1 cellular context compared by ENCODE assay signal in genomic region chr12:49748306-49748705, GRCh38.
TF ChIP-seq lines count a peak whose summit lies in the region.

No MANE protein-coding gene starts in this region.

TF ChIP-seq in K562, 482 proteins besides CTCF, POLR2A, EP300 and RAD21:
- no peak for TF ChIP-seq PBX2 (CRISPR knock-in tag; IDR thresholded peaks at IDR 0.05; ENCODE audit: low read depth)
- TF ChIP-seq PBX2 (tag; conservative IDR thresholded peaks at IDR 0.05; ENCODE audit: low read depth), result no peak
- TF ChIP-seq, protein P1, sequence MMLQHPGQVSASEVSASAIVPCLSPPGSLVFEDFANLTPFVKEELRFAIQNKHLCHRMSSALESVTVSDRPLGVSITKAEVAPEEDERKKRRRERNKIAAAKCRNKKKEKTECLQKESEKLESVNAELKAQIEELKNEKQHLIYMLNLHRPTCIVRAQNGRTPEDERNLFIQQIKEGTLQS (IDR thresholded peaks at IDR 0.05), result 0 out of 2 replicates have a peak, but pooled peaks have one; percentile 30
- TF ChIP-seq, protein P1 (CRISPR knock-in tag; conservative IDR thresholded peaks at IDR 0.05), result no peak
- TF ChIP-seq, protein P2, sequence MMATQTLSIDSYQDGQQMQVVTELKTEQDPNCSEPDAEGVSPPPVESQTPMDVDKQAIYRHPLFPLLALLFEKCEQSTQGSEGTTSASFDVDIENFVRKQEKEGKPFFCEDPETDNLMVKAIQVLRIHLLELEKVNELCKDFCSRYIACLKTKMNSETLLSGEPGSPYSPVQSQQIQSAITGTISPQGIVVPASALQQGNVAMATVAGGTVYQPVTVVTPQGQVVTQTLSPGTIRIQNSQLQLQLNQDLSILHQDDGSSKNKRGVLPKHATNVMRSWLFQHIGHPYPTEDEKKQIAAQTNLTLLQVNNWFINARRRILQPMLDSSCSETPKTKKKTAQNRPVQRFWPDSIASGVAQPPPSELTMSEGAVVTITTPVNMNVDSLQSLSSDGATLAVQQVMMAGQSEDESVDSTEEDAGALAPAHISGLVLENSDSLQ (IDR thresholded peaks at IDR 0.05), result peak; percentile 66
- TF ChIP-seq RBFOX2 (IDR thresholded peaks at IDR 0.05; ENCODE audit: low read depth, low read length), result peak; percentile 35; the same call in 1 of the 2 replicates
- TF ChIP-seq CEBPG (CRISPR knock-in tag; IDR thresholded peaks at IDR 0.05), result no peak
- TF ChIP-seq CEBPG (tag; conservative IDR thresholded peaks at IDR 0.05 in 1 of 2, IDR thresholded peaks at IDR 0.05 in 1 of 2), result peak in 1 of 2 experiments; percentile 67; a peak in 2 of 4 replicates
- TF ChIP-seq MEIS2 (IDR thresholded peaks at IDR 0.05; ENCODE audit: partially characterized antibody), result peak; percentile 83
- no peak for TF ChIP-seq TAF9B (IDR thresholded peaks at IDR 0.05; ENCODE audit: partially characterized antibody)
TF ChIP-seq in K562: peak in this region for 5.
